Comparison of ENCODE assay signal across 22 cellular contexts in genomic region chr6:43956478-43956877, GRCh38.
"Had no signal": no experiment of that assay in that cellular context is flagged by ENCODE, and none has a peak within 500 bp of the region (broad histone marks: within the 10 kb centered on the region; RNA-seq: fewer than 3 reads in every experiment).

No MANE protein-coding gene starts in this region.

- H3K27ac ChIP-seq: breast epithelium had no signal

- H3K27me3 ChIP-seq: breast epithelium had no signal

- H3K4me1 ChIP-seq: breast epithelium had no signal

- H3K27ac Mint-ChIP-seq: activated CD8-positive, alpha-beta T cell treated with anti-CD3 and anti-CD28 coated beads, Interleukin-2, amount 10 ng/mL, durations not matched to agents 7 days and 5 days; activated naive CD8-positive, alpha-beta T cell treated with anti-CD3 and anti-CD28 coated beads, Interleukin-2, amount 10 ng/mL, durations not matched to agents 7 days and 5 days; T-helper 17 cell had no signal

- H3K4me3 ChIP-seq: breast epithelium had no signal

- H3K4me3 Mint-ChIP-seq: activated CD8-positive, alpha-beta T cell treated with anti-CD3 and anti-CD28 coated beads, Interleukin-2, amount 10 ng/mL, durations not matched to agents 7 days and 5 days; activated naive CD8-positive, alpha-beta T cell treated with anti-CD3 and anti-CD28 coated beads, Interleukin-2, amount 10 ng/mL, durations not matched to agents 7 days and 5 days; T-helper 17 cell had no signal

- H3K36me3 ChIP-seq: breast epithelium had no signal

- ATAC-seq: activated CD8-positive, alpha-beta T cell treated with anti-CD3 and anti-CD28 coated beads, Interleukin-2, amount 10 ng/mL, durations not matched to agents 7 days and 5 days; T-helper 17 cell had no signal

- H3K4me1 Mint-ChIP-seq: activated naive CD8-positive, alpha-beta T cell treated with anti-CD3 and anti-CD28 coated beads, Interleukin-2, amount 10 ng/mL, durations not matched to agents 7 days and 5 days; T-helper 17 cell had no signal

- DNase-seq: activated CD4-positive, alpha-beta T cell treated with anti-CD3 and anti-CD28 coated beads for 48 hours; activated CD4-positive, alpha-beta T cell treated with anti-CD3 and anti-CD28 coated beads, Interleukin-2, amount 50 U/mL, for 4 hours; activated CD4-positive, CD25-positive, alpha-beta regulatory T cell treated with anti-CD3 and anti-CD28 coated beads, Interleukin-2, amount 50 U/mL, for 72 hours; activated CD8-positive, alpha-beta memory T cell treated with anti-CD3 and anti-CD28 coated beads, Interleukin-2, amount 50 U/mL, for 48 hours; activated CD8-positive, alpha-beta T cell treated with anti-CD3 and anti-CD28 coated beads, Interleukin-2, amount 10 ng/mL, durations not matched to agents 7 days and 5 days; activated naive CD4-positive, alpha-beta T cell treated with anti-CD3 and anti-CD28 coated beads, Interleukin-2, amount 50 U/mL, for 16 hours; activated naive CD8-positive, alpha-beta T cell treated with anti-CD3 and anti-CD28 coated beads, Interleukin-2, amount 10 ng/mL, durations not matched to agents 7 days and 5 days; activated T-cell treated with anti-CD3 and anti-CD28 coated beads, Interleukin-2, amount 50 U/mL, for 1 hour; aorta; caudate nucleus; NCI-H1092; NCI-H1417; NCI-H2029; NCI-H2107; NCI-H2171 treated with DMSO at 0.1 percent for 48 hours; NCI-H226; NCI-H526; NCI-H774; SHP77 treated with DMSO at 0.1 percent for 48 hours; T-helper 17 cell; T-helper 9 cell had no signal
